8 cellular contexts compared by ENCODE assay signal in genomic region chr9:111298831-111299603, GRCh38. TPM values are rescaled to one million over a fixed set of nuclear protein-coding genes. Genes with fewer than 3 reads are reported as not detected.
DNase-seq lines count a peak whose midpoint lies in the region; FAIRE-seq and TF ChIP-seq lines count a peak whose summit lies in the region.

No MANE protein-coding gene starts in this region.

- FAIRE-seq in RCC 7860 (lab: Jason Lieb, UNC), result peak; percentile 96

- no peaks in the 10 kb centered on the region for H3K27me3 Mint-ChIP-seq in endothelial cell (ENCODE audit: unreplicated experiment)
- peaks cover 5% of the 10 kb centered on the region for H3K27me3 Mint-ChIP-seq in mesothelial cell of epicardium (ENCODE audit: low read depth)

- peak; percentile 62 for DNase-seq in SIG-M5 treated with dmso at 0.1 percent for 504 hours (lab: John Stamatoyannopoulos, UW; ENCODE audit: unreplicated experiment)
- no peak for DNase-seq in SIG-M5 (lab: John Stamatoyannopoulos, UW)
- peak; percentile 52 for DNase-seq in KBM-7
- DNase-seq in RCC 7860 (ENCODE audit: low spot score), result peak; percentile 74
- peak; percentile 13 for DNase-seq in endothelial cell (ENCODE audit: low spot score)
- DNase-seq in mesothelial cell of epicardium (ENCODE audit: low spot score in 2 of 2, unreplicated experiment in 2 of 2), result no peak
- no peak for DNase-seq in effector CD4-positive, alpha-beta T cell
- no peak for DNase-seq in cerebellar nuclear complex (lab: John Stamatoyannopoulos, UW)

- H3K36me3 Mint-ChIP-seq in endothelial cell (ENCODE audit: low read depth, unreplicated experiment) (no peaks in the 10 kb centered on the region), mesothelial cell of epicardium (no peaks in the 10 kb centered on the region)

- H3K9me3 Mint-ChIP-seq in endothelial cell (ENCODE audit: unreplicated experiment) (no peaks in the 10 kb centered on the region), mesothelial cell of epicardium (peaks cover 7% of the 10 kb centered on the region)

- H3K4me1 Mint-ChIP-seq in endothelial cell (ENCODE audit: unreplicated experiment) (no peaks in the 10 kb centered on the region), mesothelial cell of epicardium (peaks cover 12% of the 10 kb centered on the region)

- peak; percentile 91 for TF ChIP-seq CTCF in endothelial cell (IDR thresholded peaks at IDR 0.05; ENCODE audit: unreplicated experiment)
- TF ChIP-seq CTCF in mesothelial cell of epicardium (IDR thresholded peaks at IDR 0.05; ENCODE audit: unreplicated experiment), result peak; percentile 91

- no peak overlapping the region for H3K4me3 Mint-ChIP-seq in endothelial cell (ENCODE audit: unreplicated experiment)
- peak overlapping the region; percentile 3 for H3K4me3 Mint-ChIP-seq in mesothelial cell of epicardium

- no peak overlapping the region for H3K27ac Mint-ChIP-seq in endothelial cell (ENCODE audit: unreplicated experiment)
- H3K27ac Mint-ChIP-seq in mesothelial cell of epicardium, result peak overlapping the region; percentile 56

- in situ Hi-C loops in KBM-7 (cut with MboI; ENCODE audit: low pct_unique_long_range_greater_than_20kb, low sequenced_read_pairs), result no loop called here

RNA-seq across cellular contexts. Expression of gene OR2K2, which starts 31.0 kb away (rescaled TPM):
- total RNA-seq in endothelial cell (ENCODE audit: unreplicated experiment) (not detected), mesothelial cell of epicardium (not detected in 3 replicates)

Comparison
In these comparisons a context has a peak if more than half of its experiments do, and no peak if none do; other contexts are left out.
1. DNase-seq: peak in SIG-M5 treated with dmso at 0.1 percent for 504 hours (single experiment), KBM-7 (single experiment), RCC 7860 (single experiment) and endothelial cell (single experiment); none in SIG-M5 (single experiment), mesothelial cell of epicardium (0 of 2), effector CD4-positive, alpha-beta T cell (single experiment) and cerebellar nuclear complex (0 of 2).